In genomic region chr10:43648392-43649148, GRCh38 we compare ENCODE assay signal across 8 cellular contexts. TPM values are rescaled to one million over a fixed set of nuclear protein-coding genes. Genes with fewer than 3 reads are reported as not detected.
A peak's percentile ranks its signal among the peaks of the same experiment; 100 is the strongest.
DNase-seq lines count a peak whose midpoint lies in the region; ATAC-seq and TF ChIP-seq lines count a peak whose summit lies in the region.

ZNF32 (minus strand) TSS chr10:43648881; CDS start chr10:43646133, 2,748 bp downstream.

- ATAC-seq in CD8-positive, alpha-beta T cell, result peak; percentile 97
- peak; percentile 99 for ATAC-seq in GM19395 (IDR thresholded peaks at IDR 0.05; ENCODE audit: unreplicated experiment)
- ATAC-seq in HG03521 (IDR thresholded peaks at IDR 0.05; ENCODE audit: unreplicated experiment), result peak; percentile 99

- no peaks in the 10 kb centered on the region for H3K27me3 ChIP-seq in CD8-positive, alpha-beta T cell (ENCODE audit: insufficient read depth, low read length)
- H3K27me3 ChIP-seq in NT2/D1 (ENCODE audit: insufficient read depth, insufficient read length), result peaks cover 11% of the 10 kb centered on the region

- CTCF ChIA-PET in CD8-positive, alpha-beta T cell (lab: Charles Lee), result interaction anchor here (1.2 to 1.7 kb wide), 2 partner anchors 41 to 42 kb away, joined by 3 to 4 read pairs; partner anchors contain the start of gene ZNF485

- TF ChIP-seq CTCF in CD8-positive, alpha-beta T cell (IDR thresholded peaks at IDR 0.05), result no peak
- no peak for TF ChIP-seq CTCF in endothelial cell (IDR thresholded peaks at IDR 0.05; ENCODE audit: unreplicated experiment)

- H3K36me3 ChIP-seq in CD8-positive, alpha-beta T cell (ENCODE audit: insufficient read depth, low read length), result peaks cover 23% of the 10 kb centered on the region
- H3K36me3 ChIP-seq in NT2/D1 (ENCODE audit: insufficient read depth, insufficient read length, low read length), result peaks cover 26% of the 10 kb centered on the region

- H3K4me1 Mint-ChIP-seq in CD8-positive, alpha-beta T cell (ENCODE audit: low read depth), result peaks cover 23% of the 10 kb centered on the region
- peaks cover 3% of the 10 kb centered on the region for H3K4me1 Mint-ChIP-seq in endothelial cell (ENCODE audit: unreplicated experiment)

- intact Hi-C loops in CD8-positive, alpha-beta T cell (cut with DNase I, micrococcal nuclease), result loop anchor here (1.0 to 10.0 kb wide), 14 partner anchors 42 to 1350 kb away; partner anchors contain the start of genes BMS1 (in 2 of the 2), CSGALNACT2 (in 2 of the 2), ZNF239 (in 2 of the 2) and ZNF33B (in 2 of the 2)

- DNase-seq in CD8-positive, alpha-beta T cell, result peak; percentile 60 to 88 (median 79)
- DNase-seq in NT2/D1 (ENCODE audit: low read depth, low spot score), result peak; percentile 68
- peak; percentile 82 for DNase-seq in activated CD8-positive, alpha-beta memory T cell treated with anti-CD3 and anti-CD28 coated beads, Interleukin-2, amount 50 U/mL, for 4 hours
- DNase-seq in endothelial cell (ENCODE audit: low spot score), result peak; percentile 83
- DNase-seq in midbrain (lab: John Stamatoyannopoulos, UW), result peak; percentile 93
- DNase-seq in stimulated activated CD8-positive, alpha-beta memory T cell treated with anti-CD3 and anti-CD28 coated beads, Interleukin-15, amount 100 ng/mL, for 4 hours (ENCODE audit: low read depth in 2 of 2), result peak; percentile 51 to 64

- H3K4me1 ChIP-seq in CD8-positive, alpha-beta T cell (ENCODE audit: insufficient read depth, low read length), result peaks cover 14% of the 10 kb centered on the region
- no peaks in the 10 kb centered on the region for H3K4me1 ChIP-seq in NT2/D1 (ENCODE audit: insufficient read depth, insufficient read length)

- H3K4me3 ChIP-seq in CD8-positive, alpha-beta T cell (ENCODE audit: low read depth, low read length), result peak within 1 kb of the TSS; percentile 92
- peak within 1 kb of the TSS; percentile 72 for H3K4me3 ChIP-seq in NT2/D1 (ENCODE audit: insufficient read length, low read depth)

- peaks cover 23% of the 10 kb centered on the region for H3K9me3 Mint-ChIP-seq in CD8-positive, alpha-beta T cell
- H3K9me3 Mint-ChIP-seq in endothelial cell (ENCODE audit: unreplicated experiment), result peaks cover 28% of the 10 kb centered on the region

- POLR2A ChIA-PET in CD8-positive, alpha-beta T cell (lab: Charles Lee), result interaction anchor here (0.6 to 3.1 kb wide), 5 partner anchors 41 to 1355 kb away, joined by 3 to 18 read pairs (median 3); partner anchors contain the start of genes BMS1, ZNF239 and ZNF485

- H3K9ac ChIP-seq in NT2/D1 (ENCODE audit: insufficient read length, low read depth), result peak within 1 kb of the TSS; percentile 83

- H3K27ac Mint-ChIP-seq in CD8-positive, alpha-beta T cell, result peak within 1 kb of the TSS; percentile 92
- H3K27ac Mint-ChIP-seq in endothelial cell (ENCODE audit: unreplicated experiment), result no peak within 1 kb of the TSS

- peak within 1 kb of the TSS; percentile 97 for H3K4me3 Mint-ChIP-seq in CD8-positive, alpha-beta T cell
- H3K4me3 Mint-ChIP-seq in endothelial cell (ENCODE audit: unreplicated experiment), result peak within 1 kb of the TSS; percentile 93

- peaks cover under 1% of the 10 kb centered on the region for H3K27me3 Mint-ChIP-seq in CD8-positive, alpha-beta T cell (ENCODE audit: low read depth)
- H3K27me3 Mint-ChIP-seq in endothelial cell (ENCODE audit: unreplicated experiment), result peaks cover 4% of the 10 kb centered on the region

- peaks cover 39% of the 10 kb centered on the region for H3K36me3 Mint-ChIP-seq in CD8-positive, alpha-beta T cell
- H3K36me3 Mint-ChIP-seq in endothelial cell (ENCODE audit: low read depth, unreplicated experiment), result peaks cover 38% of the 10 kb centered on the region

- peak within 1 kb of the TSS; percentile 80 for H3K27ac ChIP-seq in CD8-positive, alpha-beta T cell (ENCODE audit: low read depth, low read length)

- H3K9me3 ChIP-seq in CD8-positive, alpha-beta T cell (ENCODE audit: low read length), result peaks cover 32% of the 10 kb centered on the region
- H3K9me3 ChIP-seq in NT2/D1 (ENCODE audit: insufficient read depth, low read length), result peaks cover 42% of the 10 kb centered on the region

RNA-seq across cellular contexts. Expression of gene ZNF32, which starts in this region (rescaled TPM):
- 10 to 100 TPM; 17.4 to 18.9 TPM for total RNA-seq in CD8-positive, alpha-beta T cell
- total RNA-seq in endothelial cell (ENCODE audit: unreplicated experiment), result 25.7 TPM

Comparison
In these comparisons a context has a peak if more than half of its experiments do, and no peak if none do; other contexts are left out.
1. Peak in every context shown above with its lines: DNase-seq, ATAC-seq, H3K4me3 ChIP-seq and H3K27ac ChIP-seq.